Comparison of ENCODE assay signal across 2 cellular contexts in the genomic region with DNA sequence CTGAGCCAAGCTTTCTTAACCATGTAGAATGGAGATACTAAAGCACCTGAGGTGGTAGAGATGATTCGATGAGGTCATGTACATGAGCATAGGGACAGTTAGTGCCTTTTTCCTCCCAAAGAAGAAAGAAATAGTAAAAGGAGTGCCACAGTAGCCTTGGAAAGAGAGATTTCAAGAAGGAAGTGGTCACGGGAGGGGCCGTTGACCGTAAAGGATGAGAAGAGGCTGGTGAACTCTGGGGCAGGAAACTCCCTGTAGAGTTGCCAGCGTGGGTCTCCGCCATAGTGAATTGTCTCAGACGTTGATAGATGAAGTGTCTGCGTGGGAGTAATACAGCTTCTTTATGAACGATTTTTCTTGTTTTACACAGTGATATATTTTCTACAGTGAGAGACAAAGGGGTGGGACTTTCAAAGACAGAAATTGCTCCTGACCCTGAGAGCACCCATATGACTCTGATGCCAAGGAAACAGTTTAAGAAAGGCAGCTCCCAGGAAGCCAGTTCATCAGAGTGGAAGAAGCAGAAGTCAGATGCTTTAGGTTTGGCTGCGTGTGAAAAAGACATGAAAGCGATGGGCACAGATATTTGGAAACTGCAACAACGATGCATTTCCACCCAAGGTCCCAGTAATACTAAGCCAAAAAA.
TF ChIP-seq lines count a peak whose summit lies in the region.

No MANE protein-coding gene starts in this region.

TF ChIP-seq in liver, 16 proteins besides CTCF, POLR2A, EP300 and RAD21:
- TF ChIP-seq, protein P1, sequence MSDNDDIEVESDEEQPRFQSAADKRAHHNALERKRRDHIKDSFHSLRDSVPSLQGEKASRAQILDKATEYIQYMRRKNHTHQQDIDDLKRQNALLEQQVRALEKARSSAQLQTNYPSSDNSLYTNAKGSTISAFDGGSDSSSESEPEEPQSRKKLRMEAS (IDR thresholded peaks at IDR 0.05) = no peak
- peak; percentile 26 for TF ChIP-seq YY1 (IDR thresholded peaks at IDR 0.05)
- TF ChIP-seq RXRA (IDR thresholded peaks at IDR 0.05) = peak; percentile 55 to 77
TF ChIP-seq in liver: peak in this region for 2.

TF ChIP-seq in HepG2, 621 proteins besides CTCF, POLR2A, EP300 and RAD21:
- TF ChIP-seq FOXC1 (CRISPR knock-in tag; IDR thresholded peaks at IDR 0.05; ENCODE audit: borderline replicate concordance) (no peak), BORCS8-MEF2B (CRISPR knock-in tag; IDR thresholded peaks at IDR 0.05) (no peak), RELA (CRISPR knock-in tag; IDR thresholded peaks at IDR 0.05) (no peak), MTF2 (CRISPR knock-in tag; IDR thresholded peaks at IDR 0.05; ENCODE audit: borderline replicate concordance) (no peak), SP140L (CRISPR knock-in tag; IDR thresholded peaks at IDR 0.05; ENCODE audit: borderline replicate concordance) (no peak), ZNF354B (CRISPR knock-in tag; IDR thresholded peaks at IDR 0.05) (no peak), JUN (CRISPR knock-in tag; IDR thresholded peaks at IDR 0.05) (no peak)
- TF ChIP-seq, protein P2, sequence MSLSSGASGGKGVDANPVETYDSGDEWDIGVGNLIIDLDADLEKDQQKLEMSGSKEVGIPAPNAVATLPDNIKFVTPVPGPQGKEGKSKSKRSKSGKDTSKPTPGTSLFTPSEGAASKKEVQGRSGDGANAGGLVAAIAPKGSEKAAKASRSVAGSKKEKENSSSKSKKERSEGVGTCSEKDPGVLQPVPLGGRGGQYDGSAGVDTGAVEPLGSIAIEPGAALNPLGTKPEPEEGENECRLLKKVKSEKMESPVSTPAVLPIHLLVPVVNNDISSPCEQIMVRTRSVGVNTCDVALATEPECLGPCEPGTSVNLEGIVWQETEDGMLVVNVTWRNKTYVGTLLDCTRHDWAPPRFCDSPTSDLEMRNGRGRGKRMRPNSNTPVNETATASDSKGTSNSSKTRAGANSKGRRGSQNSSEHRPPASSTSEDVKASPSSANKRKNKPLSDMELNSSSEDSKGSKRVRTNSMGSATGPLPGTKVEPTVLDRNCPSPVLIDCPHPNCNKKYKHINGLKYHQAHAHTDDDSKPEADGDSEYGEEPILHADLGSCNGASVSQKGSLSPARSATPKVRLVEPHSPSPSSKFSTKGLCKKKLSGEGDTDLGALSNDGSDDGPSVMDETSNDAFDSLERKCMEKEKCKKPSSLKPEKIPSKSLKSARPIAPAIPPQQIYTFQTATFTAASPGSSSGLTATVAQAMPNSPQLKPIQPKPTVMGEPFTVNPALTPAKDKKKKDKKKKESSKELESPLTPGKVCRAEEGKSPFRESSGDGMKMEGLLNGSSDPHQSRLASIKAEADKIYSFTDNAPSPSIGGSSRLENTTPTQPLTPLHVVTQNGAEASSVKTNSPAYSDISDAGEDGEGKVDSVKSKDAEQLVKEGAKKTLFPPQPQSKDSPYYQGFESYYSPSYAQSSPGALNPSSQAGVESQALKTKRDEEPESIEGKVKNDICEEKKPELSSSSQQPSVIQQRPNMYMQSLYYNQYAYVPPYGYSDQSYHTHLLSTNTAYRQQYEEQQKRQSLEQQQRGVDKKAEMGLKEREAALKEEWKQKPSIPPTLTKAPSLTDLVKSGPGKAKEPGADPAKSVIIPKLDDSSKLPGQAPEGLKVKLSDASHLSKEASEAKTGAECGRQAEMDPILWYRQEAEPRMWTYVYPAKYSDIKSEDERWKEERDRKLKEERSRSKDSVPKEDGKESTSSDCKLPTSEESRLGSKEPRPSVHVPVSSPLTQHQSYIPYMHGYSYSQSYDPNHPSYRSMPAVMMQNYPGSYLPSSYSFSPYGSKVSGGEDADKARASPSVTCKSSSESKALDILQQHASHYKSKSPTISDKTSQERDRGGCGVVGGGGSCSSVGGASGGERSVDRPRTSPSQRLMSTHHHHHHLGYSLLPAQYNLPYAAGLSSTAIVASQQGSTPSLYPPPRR (CRISPR knock-in tag; IDR thresholded peaks at IDR 0.05; ENCODE audit: borderline replicate concordance) = no peak
- TF ChIP-seq, protein P3, sequence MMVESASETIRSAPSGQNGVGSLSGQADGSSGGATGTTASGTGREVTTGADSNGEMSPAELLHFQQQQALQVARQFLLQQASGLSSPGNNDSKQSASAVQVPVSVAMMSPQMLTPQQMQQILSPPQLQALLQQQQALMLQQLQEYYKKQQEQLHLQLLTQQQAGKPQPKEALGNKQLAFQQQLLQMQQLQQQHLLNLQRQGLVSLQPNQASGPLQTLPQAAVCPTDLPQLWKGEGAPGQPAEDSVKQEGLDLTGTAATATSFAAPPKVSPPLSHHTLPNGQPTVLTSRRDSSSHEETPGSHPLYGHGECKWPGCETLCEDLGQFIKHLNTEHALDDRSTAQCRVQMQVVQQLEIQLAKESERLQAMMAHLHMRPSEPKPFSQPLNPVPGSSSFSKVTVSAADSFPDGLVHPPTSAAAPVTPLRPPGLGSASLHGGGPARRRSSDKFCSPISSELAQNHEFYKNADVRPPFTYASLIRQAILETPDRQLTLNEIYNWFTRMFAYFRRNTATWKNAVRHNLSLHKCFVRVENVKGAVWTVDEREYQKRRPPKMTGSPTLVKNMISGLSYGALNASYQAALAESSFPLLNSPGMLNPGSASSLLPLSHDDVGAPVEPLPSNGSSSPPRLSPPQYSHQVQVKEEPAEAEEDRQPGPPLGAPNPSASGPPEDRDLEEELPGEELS (CRISPR knock-in tag; IDR thresholded peaks at IDR 0.05) = no peak
- TF ChIP-seq, protein P4, sequence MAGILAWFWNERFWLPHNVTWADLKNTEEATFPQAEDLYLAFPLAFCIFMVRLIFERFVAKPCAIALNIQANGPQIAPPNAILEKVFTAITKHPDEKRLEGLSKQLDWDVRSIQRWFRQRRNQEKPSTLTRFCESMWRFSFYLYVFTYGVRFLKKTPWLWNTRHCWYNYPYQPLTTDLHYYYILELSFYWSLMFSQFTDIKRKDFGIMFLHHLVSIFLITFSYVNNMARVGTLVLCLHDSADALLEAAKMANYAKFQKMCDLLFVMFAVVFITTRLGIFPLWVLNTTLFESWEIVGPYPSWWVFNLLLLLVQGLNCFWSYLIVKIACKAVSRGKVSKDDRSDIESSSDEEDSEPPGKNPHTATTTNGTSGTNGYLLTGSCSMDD (CRISPR knock-in tag; IDR thresholded peaks at IDR 0.05) = no peak
- TF ChIP-seq, protein P5, sequence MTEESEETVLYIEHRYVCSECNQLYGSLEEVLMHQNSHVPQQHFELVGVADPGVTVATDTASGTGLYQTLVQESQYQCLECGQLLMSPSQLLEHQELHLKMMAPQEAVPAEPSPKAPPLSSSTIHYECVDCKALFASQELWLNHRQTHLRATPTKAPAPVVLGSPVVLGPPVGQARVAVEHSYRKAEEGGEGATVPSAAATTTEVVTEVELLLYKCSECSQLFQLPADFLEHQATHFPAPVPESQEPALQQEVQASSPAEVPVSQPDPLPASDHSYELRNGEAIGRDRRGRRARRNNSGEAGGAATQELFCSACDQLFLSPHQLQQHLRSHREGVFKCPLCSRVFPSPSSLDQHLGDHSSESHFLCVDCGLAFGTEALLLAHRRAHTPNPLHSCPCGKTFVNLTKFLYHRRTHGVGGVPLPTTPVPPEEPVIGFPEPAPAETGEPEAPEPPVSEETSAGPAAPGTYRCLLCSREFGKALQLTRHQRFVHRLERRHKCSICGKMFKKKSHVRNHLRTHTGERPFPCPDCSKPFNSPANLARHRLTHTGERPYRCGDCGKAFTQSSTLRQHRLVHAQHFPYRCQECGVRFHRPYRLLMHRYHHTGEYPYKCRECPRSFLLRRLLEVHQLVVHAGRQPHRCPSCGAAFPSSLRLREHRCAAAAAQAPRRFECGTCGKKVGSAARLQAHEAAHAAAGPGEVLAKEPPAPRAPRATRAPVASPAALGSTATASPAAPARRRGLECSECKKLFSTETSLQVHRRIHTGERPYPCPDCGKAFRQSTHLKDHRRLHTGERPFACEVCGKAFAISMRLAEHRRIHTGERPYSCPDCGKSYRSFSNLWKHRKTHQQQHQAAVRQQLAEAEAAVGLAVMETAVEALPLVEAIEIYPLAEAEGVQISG (CRISPR knock-in tag; IDR thresholded peaks at IDR 0.05) = no peak
- TF ChIP-seq, protein P6, sequence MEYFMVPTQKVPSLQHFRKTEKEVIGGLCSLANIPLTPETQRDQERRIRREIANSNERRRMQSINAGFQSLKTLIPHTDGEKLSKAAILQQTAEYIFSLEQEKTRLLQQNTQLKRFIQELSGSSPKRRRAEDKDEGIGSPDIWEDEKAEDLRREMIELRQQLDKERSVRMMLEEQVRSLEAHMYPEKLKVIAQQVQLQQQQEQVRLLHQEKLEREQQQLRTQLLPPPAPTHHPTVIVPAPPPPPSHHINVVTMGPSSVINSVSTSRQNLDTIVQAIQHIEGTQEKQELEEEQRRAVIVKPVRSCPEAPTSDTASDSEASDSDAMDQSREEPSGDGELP (IDR thresholded peaks at IDR 0.05; ENCODE audit: borderline replicate concordance, low read depth) = no peak
TF ChIP-seq in HepG2: peak in this region for 0.
